Comparison of ENCODE assay signal across 22 cellular contexts in genomic region chr5:113562828-113563400, GRCh38. TPM values are rescaled to one million over a fixed set of nuclear protein-coding genes. Genes with fewer than 3 reads are reported as not detected.
DNase-seq lines count a peak whose midpoint lies in the region; ATAC-seq, FAIRE-seq and TF ChIP-seq lines count a peak whose summit lies in the region.
"Had no signal": no experiment of that assay in that cellular context is flagged by ENCODE, and none has a peak within 500 bp of the region (broad histone marks: within the 10 kb centered on the region; RNA-seq: fewer than 3 reads in every experiment).

No MANE protein-coding gene starts in this region.

- no peak overlapping the region for H3K18ac ChIP-seq in IMR-90 (ENCODE audit: low read depth, low read length)

- no peaks in the 10 kb centered on the region for H3K79me1 ChIP-seq in IMR-90 (ENCODE audit: low read depth in 1 of 2, low read length in 2 of 2)

- no peak overlapping the region for H2BK20ac ChIP-seq in IMR-90 (ENCODE audit: low read depth, low read length)

- no peak overlapping the region for H2BK15ac ChIP-seq in IMR-90 (ENCODE audit: low read depth, low read length)

- no peak overlapping the region for H3K4me3 ChIP-seq in IMR-90 (ENCODE audit: insufficient read depth, low read depth, low read length)
- H3K4me3 ChIP-seq: GM12878, GM23338 had no signal

- DNase-seq in IMR-90, result no peak
- no peak for DNase-seq in frontal cortex (ENCODE audit: low spot score in 2 of 2)
- peak; percentile 42 for DNase-seq in medulla oblongata (ENCODE audit: extremely low spot score)
- DNase-seq in putamen (ENCODE audit: low spot score), result peak; percentile 23
- DNase-seq in activated CD8-positive, alpha-beta memory T cell treated with anti-CD3 and anti-CD28 coated beads, Interleukin-2, amount 50 U/mL, for 48 hours, result no peak
- DNase-seq in mucosa of gallbladder (ENCODE audit: low spot score), result no peak
- no peak for DNase-seq in NCI-H2196 (lab: John Stamatoyannopoulos, UW; ENCODE audit: unreplicated experiment)
- DNase-seq: ACHN; BE2C; C1 segment of cervical spinal cord; CD4-positive, CD25-positive, alpha-beta regulatory T cell; CD8-positive, alpha-beta memory T cell; COR-L47; DMS 273 treated with DMSO at 0.1 percent for 48 hours; DMS53; DND-41; EL; HCEC 1CT had no signal

- BruUV-seq in IMR-90 (replicated peaks; lab: Mats Ljungman, UMichigan), result no TSS peak

- no peak for TF ChIP-seq CTCF in IMR-90 (conservative IDR thresholded peaks at IDR 0.05; ENCODE audit: low read depth, low read length)

- no peaks in the 10 kb centered on the region for H3K9me3 ChIP-seq in IMR-90 (ENCODE audit: control insufficient read depth, insufficient read depth, low read length)
- H3K9me3 ChIP-seq: BE2C had no signal

- H2AK9ac ChIP-seq in IMR-90 (replicated peaks; ENCODE audit: low read depth, low read length, poor library complexity), result no peak overlapping the region

- H3K4ac ChIP-seq in IMR-90 (ENCODE audit: low read depth, low read length), result no peak overlapping the region

- no peak overlapping the region for H2AK5ac ChIP-seq in IMR-90 (ENCODE audit: low read depth, low read length)

- no peak overlapping the region for H3K9ac ChIP-seq in IMR-90 (ENCODE audit: low read depth, low read length)

- no peaks in the 10 kb centered on the region for H3K27me3 ChIP-seq in IMR-90 (ENCODE audit: control insufficient read depth, insufficient read depth, low read length)
- H3K27me3 ChIP-seq: BE2C had no signal

- no peak overlapping the region for H3K23ac ChIP-seq in IMR-90 (ENCODE audit: low read depth, low read length)

- no peak for ATAC-seq in IMR-90 (ENCODE audit: low read depth)
- ATAC-seq: GM12878, GM23338 had no signal

- no peak for TF ChIP-seq POLR2A in IMR-90 (IDR thresholded peaks at IDR 0.05; ENCODE audit: low read depth, low read length)

- H3K36me3 ChIP-seq in IMR-90 (ENCODE audit: control insufficient read depth, insufficient read depth, low read length), result peaks cover 16% of the 10 kb centered on the region

- in situ Hi-C loops in IMR-90 (cut with MboI; ENCODE audit: low sequenced_read_pairs), result no loop called here

- no peak overlapping the region for H3K56ac ChIP-seq in IMR-90 (ENCODE audit: extremely low read depth, insufficient read depth, low read length)

- dilution Hi-C loops in IMR-90 (cut with HindIII; ENCODE audit: low sequenced_read_pairs, unreplicated experiment), result no loop called here

- TF ChIP-seq RAD21 in IMR-90 (IDR thresholded peaks at IDR 0.05; ENCODE audit: low read length), result no peak

- no peak overlapping the region for H4K5ac ChIP-seq in IMR-90 (ENCODE audit: low read depth, low read length)

- no peak overlapping the region for H3K14ac ChIP-seq in IMR-90 (replicated peaks; ENCODE audit: low read depth, low read length)

- no peak overlapping the region for H2BK5ac ChIP-seq in IMR-90 (ENCODE audit: low read depth, low read length, poor library complexity, severe bottlenecking)

- CTCF ChIA-PET in IMR-90 (lab: Yijun Ruan, JAX), result no interaction called here

- intact Hi-C loops in IMR-90 (cut with micrococcal nuclease), result no loop called here

- FAIRE-seq in frontal cortex (lab: Jason Lieb, UNC), result peak; percentile 58
- FAIRE-seq: GM12878, GM19239 had no signal

- no peak overlapping the region for H2BK120ac ChIP-seq in IMR-90 (ENCODE audit: low read depth, low read length)

- H3K27ac ChIP-seq in IMR-90 (ENCODE audit: insufficient read depth, low read length), result no peak overlapping the region
- H3K27ac ChIP-seq: HL-60 had no signal

- H3K4me2 ChIP-seq in IMR-90 (ENCODE audit: low read depth, low read length), result no peak overlapping the region
- H3K4me2 ChIP-seq: GM23338 had no signal

- H4K91ac ChIP-seq in IMR-90 (ENCODE audit: insufficient read depth, low read depth, low read length), result no peak overlapping the region

- H3K4me1 ChIP-seq in IMR-90 (ENCODE audit: control insufficient read depth, insufficient read depth, low read length), result no peaks in the 10 kb centered on the region
- H3K4me1 ChIP-seq: BE2C had no signal

- 80% methylated on average over 1 of the region's 3 CpGs; no CpG with 5 or more reads in 1 of the 2 experiments for WGBS in IMR-90 (ENCODE audit: extremely low coverage in 2 of 2, insufficient read length in 1 of 2), 2 experiments

- no peaks in the 10 kb centered on the region for H4K20me1 ChIP-seq in IMR-90 (ENCODE audit: insufficient read depth, low read length)

- no peak overlapping the region for H4K8ac ChIP-seq in IMR-90 (ENCODE audit: low read depth in 2 of 2, low read length in 2 of 2)

- no peaks in the 10 kb centered on the region for H3K9me1 ChIP-seq in IMR-90 (ENCODE audit: insufficient read depth, low read length)

- H2AFZ ChIP-seq in IMR-90 (replicated peaks; ENCODE audit: low read length, poor library complexity), result no peak overlapping the region
- H2AFZ ChIP-seq: GM23338 had no signal

- POLR2A ChIA-PET in IMR-90 (lab: Charles Lee; ENCODE audit: unreplicated experiment), result no interaction called here

TF ChIP-seq in IMR-90, 13 proteins besides CTCF, POLR2A, EP300 and RAD21:
- TF ChIP-seq MAFK (IDR thresholded peaks at IDR 0.05; ENCODE audit: low read depth, low read length) (0 out of 2 replicates have a peak, but pooled peaks have one; percentile 8), FOS (IDR thresholded peaks at IDR 0.05; ENCODE audit: low read depth, low read length) (no peak)

RNA-seq across cellular contexts. Expression of gene YTHDC2, which starts 49.4 kb away (rescaled TPM):
- total RNA-seq in IMR-90 (2012; rRNA removed) (13.4 and 22.5 TPM in 2 replicates), frontal cortex (36.7 TPM), mucosa of gallbladder (20.3 TPM)
- polyA plus RNA-seq in IMR-90 (2012; rRNA removed), result 4.5 and 6.5 TPM in 2 replicates
- 0.78 and 0.80 TPM in 2 replicates for polyA plus RNA-seq in IMR-90 (2012; cell fraction: cytosol; rRNA removed)
- 4.5 and 21.9 TPM in 2 replicates for polyA plus RNA-seq in IMR-90 (2012; cell fraction: nucleus; rRNA removed; ENCODE audit: low replicate concordance)

Comparison
In these comparisons a context has a peak if more than half of its experiments do, and no peak if none do; other contexts are left out.
1. DNase-seq: peak in medulla oblongata (single experiment) and putamen (single experiment); none in IMR-90 (single experiment), frontal cortex (0 of 2), activated CD8-positive, alpha-beta memory T cell treated with anti-CD3 and anti-CD28 coated beads, Interleukin-2, amount 50 U/mL, for 48 hours (single experiment), mucosa of gallbladder (single experiment) and NCI-H2196 (single experiment).